In genomic region chr13:102901615-102902305, GRCh38 we compare ENCODE assay signal across 1 cellular context.
TF ChIP-seq lines count a peak whose summit lies in the region.

No MANE protein-coding gene starts in this region.

TF ChIP-seq in GM23338, 12 proteins besides CTCF, POLR2A, EP300 and RAD21 (continued from another document):
- TF ChIP-seq REST (IDR thresholded peaks at IDR 0.05; ENCODE audit: unreplicated experiment), result no peak
- TF ChIP-seq ETS1 (IDR thresholded peaks at IDR 0.05), result no peak
